Comparison of ENCODE assay signal across 1 cellular context in genomic region chr1:43776043-43776761, GRCh38.
A peak's percentile ranks its signal among the peaks of the same experiment; 100 is the strongest.
TF ChIP-seq lines count a peak whose summit lies in the region.

No MANE protein-coding gene starts in this region.

TF ChIP-seq in IMR-90, 13 proteins besides CTCF, POLR2A, EP300 and RAD21 (continued from another document):
- peak; percentile 55 for TF ChIP-seq USF2 (IDR thresholded peaks at IDR 0.05; ENCODE audit: low read depth, low read length)
- TF ChIP-seq BHLHE40 (IDR thresholded peaks at IDR 0.05; ENCODE audit: low read depth, low read length): no peak
- no peak for TF ChIP-seq ELK1 (IDR thresholded peaks at IDR 0.05; ENCODE audit: borderline replicate concordance, low read depth, low read length)
- TF ChIP-seq CEBPB (IDR thresholded peaks at IDR 0.05; ENCODE audit: low read depth, low read length): no peak; the same call in 1 of the 2 replicates
